ENCODE assay signal across 42 cellular contexts in genomic region chr5:136221340-136221739, GRCh38. TPM values are rescaled to one million over a fixed set of nuclear protein-coding genes. Genes with fewer than 3 reads are reported as not detected.
"Had no signal": no experiment of that assay in that cellular context is flagged by ENCODE, and none has a peak within 500 bp of the region (broad histone marks: within the 10 kb centered on the region; RNA-seq: fewer than 3 reads in every experiment).

No MANE protein-coding gene starts in this region.

- H3K27ac ChIP-seq: adrenal gland, ascending aorta, body of pancreas, brain microvascular endothelial cell, breast epithelium, cardiac muscle cell had no signal

- H3K36me3 Mint-ChIP-seq: activated naive CD4-positive, alpha-beta T cell treated with anti-CD3 and anti-CD28 coated beads, Interleukin-2, amount 10 ng/mL, durations not matched to agents 7 days and 5 days; activated naive CD4-positive, alpha-beta T cell treated with anti-CD3 and anti-CD28 coated beads, Interleukin-2, amount 50 U/mL, for 24 hours; activated naive CD8-positive, alpha-beta T cell treated with anti-CD3 and anti-CD28 coated beads for 36 hours; activated naive CD8-positive, alpha-beta T cell treated with anti-CD3 and anti-CD28 coated beads, Interleukin-2, amount 10 ng/mL, durations not matched to agents 7 days and 5 days; brain had no signal

- FAIRE-seq: astrocyte had no signal

- H3K27ac Mint-ChIP-seq: activated naive CD4-positive, alpha-beta T cell treated with anti-CD3 and anti-CD28 coated beads for 36 hours; activated naive CD4-positive, alpha-beta T cell treated with anti-CD3 and anti-CD28 coated beads, Interleukin-2, amount 10 ng/mL, durations not matched to agents 7 days and 5 days; activated naive CD4-positive, alpha-beta T cell treated with anti-CD3 and anti-CD28 coated beads, Interleukin-2, amount 50 U/mL, for 24 hours; activated naive CD4-positive, alpha-beta T cell treated with anti-CD3 and anti-CD28 coated beads, Interleukin-2, amount 50 U/mL, for 72 hours; activated naive CD8-positive, alpha-beta T cell; activated naive CD8-positive, alpha-beta T cell treated with anti-CD3 and anti-CD28 coated beads for 36 hours; activated naive CD8-positive, alpha-beta T cell treated with anti-CD3 and anti-CD28 coated beads, Interleukin-2, amount 10 ng/mL, durations not matched to agents 7 days and 5 days; activated naive CD8-positive, alpha-beta T cell treated with anti-CD3 and anti-CD28 coated beads, Interleukin-2, amount 50 U/mL, for 24 hours; activated T-cell treated with anti-CD3 and anti-CD28 coated beads, Interleukin-2, amount 50 U/mL, for 24 hours; activated T-cell treated with anti-CD3 and anti-CD28 coated beads, Interleukin-2, amount 50 U/mL, for 72 hours; activated T-helper 1 cell treated with anti-CD3 and anti-CD28 coated beads, Interleukin-12 subunit alpha, Interleukin-12 subunit beta, Interleukin-2, Interleukin-4 antibody, amounts not matched to agents 30 ng/mL and 10 ng/mL and 1 ng/mL, durations not matched to agents 14 hours and 24 hours and 36 hours; activated T-helper 17 cell treated with anti-CD3 and anti-CD28 coated beads, Interleukin-2, amount 50 U/mL, for 72 hours; activated T-helper 2 cell treated with anti-CD3 and anti-CD28 coated beads, Interferon-gamma antibody, Interleukin-2, Interleukin-4, amounts not matched to agents 10 μg/mL and 5 μg/mL and 100 μg/mL, durations not matched to agents 14 hours and 24 hours and 36 hours; brain had no signal

- H3K27me3 ChIP-seq: adrenal gland, ascending aorta, body of pancreas, brain microvascular endothelial cell, breast epithelium had no signal

- H3K4me3 ChIP-seq: adrenal gland, ascending aorta, body of pancreas, breast epithelium, cardiac muscle cell had no signal

- DNase-seq: activated effector memory CD4-positive, alpha-beta T cell treated with anti-CD3 and anti-CD28 coated beads, Interleukin-2, amount 50 U/mL, for 16 hours; activated effector memory CD4-positive, alpha-beta T cell treated with Interleukin-2 at 50 U/mL for 16 hours; activated gamma-delta T cell; activated gamma-delta T cell treated with Interleukin-2 at 50 U/mL for 16 hours; activated naive CD4-positive, alpha-beta T cell; activated naive CD4-positive, alpha-beta T cell treated with anti-CD3 and anti-CD28 coated beads for 36 hours; activated naive CD4-positive, alpha-beta T cell treated with anti-CD3 and anti-CD28 coated beads, Interleukin-2, amount 10 ng/mL, durations not matched to agents 7 days and 5 days; activated naive CD4-positive, alpha-beta T cell treated with anti-CD3 and anti-CD28 coated beads, Interleukin-2, amount 50 U/mL, for 16 hours; activated naive CD4-positive, alpha-beta T cell treated with Interleukin-2 at 50 U/mL for 16 hours; activated naive CD8-positive, alpha-beta T cell treated with anti-CD3 and anti-CD28 coated beads for 36 hours; activated naive CD8-positive, alpha-beta T cell treated with anti-CD3 and anti-CD28 coated beads, Interleukin-2, amount 10 ng/mL, durations not matched to agents 7 days and 5 days; activated naive CD8-positive, alpha-beta T cell treated with anti-CD3 and anti-CD28 coated beads, Interleukin-2, amount 50 U/mL, for 24 hours; activated T-cell treated with anti-CD3 and anti-CD28 coated beads, Interleukin-2, amount 50 U/mL, for 1 hour; activated T-cell treated with anti-CD3 and anti-CD28 coated beads, Interleukin-2, amount 50 U/mL, for 24 hours; activated T-cell treated with anti-CD3 and anti-CD28 coated beads, Interleukin-2, amount 50 U/mL, for 4 hours; activated T-cell treated with anti-CD3 and anti-CD28 coated beads, Interleukin-2, amount 50 U/mL, for 48 hours; activated T-cell treated with anti-CD3 and anti-CD28 coated beads, Interleukin-2, amount 50 U/mL, for 72 hours; adrenal gland; amniotic stem cell; amygdala; anterior cingulate cortex; aorta; body of pancreas; brain microvascular endothelial cell; caudate nucleus; central memory CD4-positive, alpha-beta T cell; cerebellar nuclear complex had no signal

- H3K36me3 ChIP-seq: adrenal gland, ascending aorta, brain microvascular endothelial cell, breast epithelium, cardiac muscle cell had no signal

- H3K27me3 Mint-ChIP-seq: activated naive CD4-positive, alpha-beta T cell treated with anti-CD3 and anti-CD28 coated beads, Interleukin-2, amount 10 ng/mL, durations not matched to agents 7 days and 5 days; activated naive CD4-positive, alpha-beta T cell treated with anti-CD3 and anti-CD28 coated beads, Interleukin-2, amount 50 U/mL, for 24 hours had no signal

- H3K4me1 Mint-ChIP-seq: activated naive CD4-positive, alpha-beta T cell treated with anti-CD3 and anti-CD28 coated beads, Interleukin-2, amount 10 ng/mL, durations not matched to agents 7 days and 5 days; activated naive CD4-positive, alpha-beta T cell treated with anti-CD3 and anti-CD28 coated beads, Interleukin-2, amount 50 U/mL, for 24 hours; activated naive CD8-positive, alpha-beta T cell treated with anti-CD3 and anti-CD28 coated beads for 36 hours; activated naive CD8-positive, alpha-beta T cell treated with anti-CD3 and anti-CD28 coated beads, Interleukin-2, amount 10 ng/mL, durations not matched to agents 7 days and 5 days; activated naive CD8-positive, alpha-beta T cell treated with anti-CD3 and anti-CD28 coated beads, Interleukin-2, amount 50 U/mL, for 24 hours; activated T-helper 17 cell treated with anti-CD3 and anti-CD28 coated beads, Interleukin-2, amount 50 U/mL, for 72 hours; brain; central memory CD8-positive, alpha-beta T cell had no signal

- H3K4me1 ChIP-seq: adrenal gland, ascending aorta, body of pancreas, breast epithelium had no signal

- H3K4me3 Mint-ChIP-seq: activated naive CD4-positive, alpha-beta T cell treated with anti-CD3 and anti-CD28 coated beads for 36 hours; activated naive CD4-positive, alpha-beta T cell treated with anti-CD3 and anti-CD28 coated beads, Interleukin-2, amount 10 ng/mL, durations not matched to agents 7 days and 5 days; activated naive CD4-positive, alpha-beta T cell treated with anti-CD3 and anti-CD28 coated beads, Interleukin-2, amount 50 U/mL, for 24 hours; activated naive CD8-positive, alpha-beta T cell; activated naive CD8-positive, alpha-beta T cell treated with anti-CD3 and anti-CD28 coated beads for 36 hours; activated naive CD8-positive, alpha-beta T cell treated with anti-CD3 and anti-CD28 coated beads, Interleukin-2, amount 10 ng/mL, durations not matched to agents 7 days and 5 days; activated naive CD8-positive, alpha-beta T cell treated with anti-CD3 and anti-CD28 coated beads, Interleukin-2, amount 50 U/mL, for 24 hours; activated T-cell treated with anti-CD3 and anti-CD28 coated beads, Interleukin-2, amount 50 U/mL, for 24 hours; activated T-cell treated with anti-CD3 and anti-CD28 coated beads, Interleukin-2, amount 50 U/mL, for 4 hours; activated T-cell treated with anti-CD3 and anti-CD28 coated beads, Interleukin-2, amount 50 U/mL, for 72 hours; activated T-helper 1 cell treated with anti-CD3 and anti-CD28 coated beads, Interleukin-12 subunit alpha, Interleukin-12 subunit beta, Interleukin-2, Interleukin-4 antibody, amounts not matched to agents 30 ng/mL and 10 ng/mL and 1 ng/mL, durations not matched to agents 14 hours and 24 hours and 36 hours; activated T-helper 17 cell treated with anti-CD3 and anti-CD28 coated beads, Interleukin-2, amount 50 U/mL, for 72 hours; brain; central memory CD8-positive, alpha-beta T cell had no signal

- H3K9me3 ChIP-seq: adrenal gland, ascending aorta, body of pancreas had no signal

RNA-seq across cellular contexts. Expression of gene SMIM32, which starts 28.4 kb away (rescaled TPM):
- total RNA-seq: activated naive CD4-positive, alpha-beta T cell treated with anti-CD3 and anti-CD28 coated beads for 36 hours; activated naive CD4-positive, alpha-beta T cell treated with anti-CD3 and anti-CD28 coated beads, Interleukin-2, amount 50 U/mL, for 72 hours; activated naive CD8-positive, alpha-beta T cell treated with anti-CD3 and anti-CD28 coated beads for 36 hours; activated naive CD8-positive, alpha-beta T cell treated with anti-CD3 and anti-CD28 coated beads, Interleukin-2, amount 10 ng/mL, durations not matched to agents 7 days and 5 days; activated T-cell treated with anti-CD3 and anti-CD28 coated beads, Interleukin-2, amount 50 U/mL, for 4 hours; activated T-cell treated with anti-CD3 and anti-CD28 coated beads, Interleukin-2, amount 50 U/mL, for 72 hours; activated T-helper 1 cell treated with anti-CD3 and anti-CD28 coated beads, Interleukin-12 subunit alpha, Interleukin-12 subunit beta, Interleukin-2, Interleukin-4 antibody, amounts not matched to agents 30 ng/mL and 10 ng/mL and 1 ng/mL, durations not matched to agents 14 hours and 24 hours and 36 hours; activated T-helper 17 cell treated with anti-CD3 and anti-CD28 coated beads, Interleukin-2, amount 50 U/mL, for 72 hours; activated T-helper 2 cell treated with anti-CD3 and anti-CD28 coated beads, Interferon-gamma antibody, Interleukin-2, Interleukin-4, amounts not matched to agents 10 μg/mL and 5 μg/mL and 100 μg/mL, durations not matched to agents 14 hours and 24 hours and 36 hours; adrenal gland; ascending aorta; breast epithelium; bronchial epithelial cell; cardiac septum; chondrocyte had no signal
- polyA plus RNA-seq: adrenal gland, cardiac muscle cell had no signal
